In genomic region chr10:24912214-24912613, GRCh38 we compare ENCODE assay signal across 14 cellular contexts. TPM values are rescaled to one million over a fixed set of nuclear protein-coding genes. Genes with fewer than 3 reads are reported as not detected.
DNase-seq lines count a peak whose midpoint lies in the region; ATAC-seq and TF ChIP-seq lines count a peak whose summit lies in the region.
"Had no signal": no experiment of that assay in that cellular context is flagged by ENCODE, and none has a peak within 500 bp of the region (broad histone marks: within the 10 kb centered on the region; RNA-seq: fewer than 3 reads in every experiment).

No MANE protein-coding gene starts in this region.

- peaks cover 21 to 41% of the 10 kb centered on the region in 2 donors for H3K4me1 ChIP-seq in adrenal gland (replicated peaks in 1 of 2)

- intact Hi-C loops in adrenal gland (cut with DNase I) = no loop called here

- no peak for TF ChIP-seq POLR2A in adrenal gland (IDR thresholded peaks at IDR 0.05)

- in situ Hi-C loops in brain microvascular endothelial cell (cut with HindIII; ENCODE audit: low pct_ligation_motif_present, low sequenced_read_pairs) = no loop called here

- H3K4me3 ChIP-seq in brain microvascular endothelial cell (ENCODE audit: low read depth, low read length) (no peak overlapping the region), adrenal gland (no peak overlapping the region)
- H3K4me3 ChIP-seq: smooth muscle cell had no signal

- 58 to 75% (median 64%) methylated on average over 2 of the region's 2 CpGs for WGBS in adrenal gland, 4 donors

- DNase-seq in Daoy (ENCODE audit: low read depth) = peak; percentile 46
- peak; percentile 78 for DNase-seq in LHCN-M2 (ENCODE audit: low read depth)
- peak; percentile 54 for DNase-seq in brain microvascular endothelial cell
- DNase-seq in left lobe of liver (ENCODE audit: low spot score) = no peak
- DNase-seq in adrenal gland = no peak
- no peak for DNase-seq in activated CD4-positive, CD25-positive, alpha-beta regulatory T cell (lab: John Stamatoyannopoulos, UW)
- DNase-seq in activated T-cell treated with anti-CD3 and anti-CD28 coated beads, Interleukin-2, amount 50 U/mL, for 48 hours = no peak
- DNase-seq: DMS 273 treated with DMSO at 0.1 percent for 48 hours; effector CD8-positive, alpha-beta T cell; naive thymus-derived CD8-positive, alpha-beta T cell; NCI-H1105 treated with DMSO at 0.1 percent for 48 hours; NCI-H526 treated with DMSO at 0.1 percent for 48 hours had no signal

- TF ChIP-seq CTCF in brain microvascular endothelial cell (IDR thresholded peaks at IDR 0.05; ENCODE audit: low read depth, low read length, missing control alignments) = no peak
- TF ChIP-seq CTCF in adrenal gland (IDR thresholded peaks at IDR 0.05) = no peak

- H3K27ac ChIP-seq in brain microvascular endothelial cell (no peak overlapping the region), adrenal gland (peak overlapping the region in 1 of 5 donors; percentile 28)

- H3K9me3 ChIP-seq in adrenal gland (replicated peaks in 1 of 3) = no peaks in the 10 kb centered on the region

- H3K36me3 ChIP-seq in brain microvascular endothelial cell (replicated peaks) (no peaks in the 10 kb centered on the region), adrenal gland (replicated peaks in 1 of 2) (no peaks in the 10 kb centered on the region)

- peak; percentile 52 for ATAC-seq in left lobe of liver
- no peak for ATAC-seq in HG02840 (IDR thresholded peaks at IDR 0.05; ENCODE audit: low FRiP score, unreplicated experiment)
- ATAC-seq: naive thymus-derived CD8-positive, alpha-beta T cell had no signal

- H3K27me3 ChIP-seq in brain microvascular endothelial cell (replicated peaks) (no peaks in the 10 kb centered on the region), adrenal gland (no peaks in the 10 kb centered on the region)

RNA-seq across cellular contexts. Expression of gene PRTFDC1, which starts 40.2 kb away (rescaled TPM):
- total RNA-seq in Daoy (2014; rRNA removed; shearing (Covaris generic)) = 4.9 and 8.7 TPM in 2 replicates
- total RNA-seq in LHCN-M2 (2014; rRNA removed) (1.6 and 2.2 TPM in 2 replicates), left lobe of liver (0.63 TPM), adrenal gland (10 to 100 TPM; 14.9 to 39.0 (median 25.2) TPM)
- polyA plus RNA-seq in LHCN-M2 (2012) = 1.3 TPM
- 10 to 100 TPM; 13.5 to 28.8 (median 24.4) TPM for polyA plus RNA-seq in adrenal gland

Comparison
In these comparisons a context has a peak if more than half of its experiments do, and no peak if none do; other contexts are left out.
1. DNase-seq: peak in Daoy (single experiment), LHCN-M2 (single experiment) and brain microvascular endothelial cell (single experiment); none in left lobe of liver (single experiment), adrenal gland (0 of 7), activated CD4-positive, CD25-positive, alpha-beta regulatory T cell (0 of 4) and activated T-cell treated with anti-CD3 and anti-CD28 coated beads, Interleukin-2, amount 50 U/mL, for 48 hours (0 of 2).